8 cellular contexts compared by ENCODE assay signal in genomic region chr2:168192839-168193616, GRCh38. TPM values are rescaled to one million over a fixed set of nuclear protein-coding genes. Genes with fewer than 3 reads are reported as not detected.
DNase-seq lines count a peak whose midpoint lies in the region; ATAC-seq and TF ChIP-seq lines count a peak whose summit lies in the region.

No MANE protein-coding gene starts in this region.

- H3K27ac Mint-ChIP-seq in activated T-cell treated with anti-CD3 and anti-CD28 coated beads, Interleukin-2, amount 50 U/mL, for 24 hours = peak overlapping the region; percentile 73
- H3K27ac Mint-ChIP-seq in stimulated activated naive CD8-positive, alpha-beta T cell treated with anti-CD3 and anti-CD28 coated beads, Interleukin-15, amount 100 ng/mL, for 72 hours = peak overlapping the region; percentile 97 to 98
- H3K27ac Mint-ChIP-seq in endothelial cell (ENCODE audit: unreplicated experiment) = no peak overlapping the region

- TF ChIP-seq EP300 in ovary (IDR thresholded peaks at IDR 0.05) = no peak

- TF ChIP-seq POLR2A in ovary (IDR thresholded peaks at IDR 0.05) = no peak

- intact Hi-C loops in PC-9 (cut with micrococcal nuclease; ENCODE audit: unreplicated experiment) (loop anchor here (2.0 to 5.0 kb wide), 2 partner anchors 18 to 56 kb away; no protein-coding TSS in a partner anchor), ovary (cut with DNase I) (no loop called here)

- H4K20me1 ChIP-seq in PC-9 (ENCODE audit: insufficient read depth) = no peaks in the 10 kb centered on the region

- H3F3A ChIP-seq in PC-9 (ENCODE audit: insufficient read depth, low read depth) = peaks cover 38% of the 10 kb centered on the region; the same call in 1 of the 2 replicates

- H3K4me1 ChIP-seq in PC-9 (replicated peaks; ENCODE audit: insufficient read depth) (peaks cover 66% of the 10 kb centered on the region), ovary (ENCODE audit: insufficient read depth) (peaks cover 6% of the 10 kb centered on the region)

- H3K4me3 ChIP-seq in PC-9 (peak overlapping the region; percentile 55), ovary (no peak overlapping the region)

- H3K27ac ChIP-seq in PC-9 (peak overlapping the region; percentile 99), ovary (peak overlapping the region in 1 of 2 donors; percentile 26)

- H2AFZ ChIP-seq in PC-9 = no peak overlapping the region

- peak; percentile 90 for ATAC-seq in stimulated activated naive CD8-positive, alpha-beta T cell treated with anti-CD3 and anti-CD28 coated beads, Interleukin-15, amount 100 ng/mL, for 72 hours
- ATAC-seq in GM19397 (IDR thresholded peaks at IDR 0.05; ENCODE audit: unreplicated experiment) = no peak

- no peaks in the 10 kb centered on the region for H3K27me3 Mint-ChIP-seq in activated T-cell treated with anti-CD3 and anti-CD28 coated beads, Interleukin-2, amount 50 U/mL, for 24 hours
- no peaks in the 10 kb centered on the region for H3K27me3 Mint-ChIP-seq in stimulated activated naive CD8-positive, alpha-beta T cell treated with anti-CD3 and anti-CD28 coated beads, Interleukin-15, amount 100 ng/mL, for 72 hours
- no peaks in the 10 kb centered on the region for H3K27me3 Mint-ChIP-seq in endothelial cell (ENCODE audit: unreplicated experiment)

- no peaks in the 10 kb centered on the region for H3K9me3 Mint-ChIP-seq in activated T-cell treated with anti-CD3 and anti-CD28 coated beads, Interleukin-2, amount 50 U/mL, for 24 hours
- H3K9me3 Mint-ChIP-seq in stimulated activated naive CD8-positive, alpha-beta T cell treated with anti-CD3 and anti-CD28 coated beads, Interleukin-15, amount 100 ng/mL, for 72 hours = no peaks in the 10 kb centered on the region
- H3K9me3 Mint-ChIP-seq in endothelial cell (ENCODE audit: unreplicated experiment) = no peaks in the 10 kb centered on the region

- POLR2A ChIA-PET in PC-9 (lab: Charles Lee; ENCODE audit: unreplicated experiment) = no interaction called here

- H3K36me3 ChIP-seq in PC-9 (ENCODE audit: low read depth) (peaks cover 4% of the 10 kb centered on the region; the same call in 1 of the 2 replicates), ovary (no peaks in the 10 kb centered on the region)

- BruUV-seq in PC-9 (replicated peaks; lab: Mats Ljungman, UMichigan) = no TSS peak

- CTCF ChIA-PET in PC-9 (lab: Charles Lee) = no interaction called here

- H3K36me3 Mint-ChIP-seq in activated T-cell treated with anti-CD3 and anti-CD28 coated beads, Interleukin-2, amount 50 U/mL, for 24 hours (ENCODE audit: low read depth) = peaks cover 4% of the 10 kb centered on the region
- no peaks in the 10 kb centered on the region for H3K36me3 Mint-ChIP-seq in endothelial cell (ENCODE audit: low read depth, unreplicated experiment)

- H3K9me2 ChIP-seq in PC-9 (ENCODE audit: insufficient read depth) = no peaks in the 10 kb centered on the region

- peak overlapping the region; percentile 82 for H3K4me2 ChIP-seq in PC-9

- peaks cover 75% of the 10 kb centered on the region for H3K4me1 Mint-ChIP-seq in activated T-cell treated with anti-CD3 and anti-CD28 coated beads, Interleukin-2, amount 50 U/mL, for 24 hours (ENCODE audit: low read depth)
- H3K4me1 Mint-ChIP-seq in stimulated activated naive CD8-positive, alpha-beta T cell treated with anti-CD3 and anti-CD28 coated beads, Interleukin-15, amount 100 ng/mL, for 72 hours = peaks cover 69% of the 10 kb centered on the region
- peaks cover 14% of the 10 kb centered on the region for H3K4me1 Mint-ChIP-seq in endothelial cell (ENCODE audit: unreplicated experiment)

- TF ChIP-seq CTCF in PC-9 (conservative IDR thresholded peaks at IDR 0.05) = no peak
- no peak for TF ChIP-seq CTCF in ovary (IDR thresholded peaks at IDR 0.05)
- TF ChIP-seq CTCF in endothelial cell (IDR thresholded peaks at IDR 0.05; ENCODE audit: unreplicated experiment) = no peak

- peaks cover 89% of the 10 kb centered on the region for H3K79me2 ChIP-seq in PC-9 (ENCODE audit: low read depth)

- no peaks in the 10 kb centered on the region for H3K9me3 ChIP-seq in PC-9 (ENCODE audit: insufficient read depth, low read depth)
- H3K9me3 ChIP-seq in ovary = no peaks in the 10 kb centered on the region

- 69 to 77% (median 76%) methylated on average over 3 of the region's 3 CpGs for WGBS in ovary, 3 donors

- H3K27me3 ChIP-seq in PC-9 (ENCODE audit: insufficient read depth, low read depth) = no peaks in the 10 kb centered on the region
- no peaks in the 10 kb centered on the region for H3K27me3 ChIP-seq in ovary

- peak overlapping the region; percentile 39 for H3K4me3 Mint-ChIP-seq in activated T-cell treated with anti-CD3 and anti-CD28 coated beads, Interleukin-2, amount 50 U/mL, for 24 hours
- peak overlapping the region; percentile 63 to 75 for H3K4me3 Mint-ChIP-seq in stimulated activated naive CD8-positive, alpha-beta T cell treated with anti-CD3 and anti-CD28 coated beads, Interleukin-15, amount 100 ng/mL, for 72 hours
- no peak overlapping the region for H3K4me3 Mint-ChIP-seq in endothelial cell (ENCODE audit: unreplicated experiment)

- peak; percentile 46 for DNase-seq in activated T-cell treated with anti-CD3 and anti-CD28 coated beads, Interleukin-2, amount 50 U/mL, for 24 hours
- DNase-seq in activated T-cell treated with anti-CD3 and anti-CD28 coated beads, Interleukin-2, amount 50 U/mL, for 1 hour = no peak
- DNase-seq in PC-9 (peak in 1 of 2 experiments; percentile 85), dedifferentiated amniotic fluid mesenchymal stem cell (ENCODE audit: extremely low spot score) (peak; percentile 29), ovary (no peak), endothelial cell (ENCODE audit: low spot score) (no peak)
- peak; percentile 50 to 72 for DNase-seq in stimulated activated naive CD8-positive, alpha-beta T cell treated with anti-CD3 and anti-CD28 coated beads, Interleukin-15, amount 100 ng/mL, for 72 hours

RNA-seq across cellular contexts. Expression of gene STK39, which starts 54.4 kb away (rescaled TPM):
- total RNA-seq in PC-9 (2021) (14.5 and 18.6 TPM in 2 replicates), ovary (10 to 100 TPM in 4 of 7 donors, 1 to 10 TPM in 3; 7.6 to 14.1 (median 10.6) TPM), endothelial cell (ENCODE audit: unreplicated experiment) (14.3 TPM)
- polyA plus RNA-seq in ovary = 10 to 100 TPM in 1 of 2 donors, 1 to 10 TPM in 1; 5.9 to 14.1 TPM

Comparison
In these comparisons a context has a peak if more than half of its experiments do, and no peak if none do; other contexts are left out.
1. DNase-seq: peak in activated T-cell treated with anti-CD3 and anti-CD28 coated beads, Interleukin-2, amount 50 U/mL, for 24 hours (single experiment), dedifferentiated amniotic fluid mesenchymal stem cell (single experiment) and stimulated activated naive CD8-positive, alpha-beta T cell treated with anti-CD3 and anti-CD28 coated beads, Interleukin-15, amount 100 ng/mL, for 72 hours (2 of 2); none in activated T-cell treated with anti-CD3 and anti-CD28 coated beads, Interleukin-2, amount 50 U/mL, for 1 hour (single experiment), ovary (0 of 5) and endothelial cell (single experiment).